In the genomic region with DNA sequence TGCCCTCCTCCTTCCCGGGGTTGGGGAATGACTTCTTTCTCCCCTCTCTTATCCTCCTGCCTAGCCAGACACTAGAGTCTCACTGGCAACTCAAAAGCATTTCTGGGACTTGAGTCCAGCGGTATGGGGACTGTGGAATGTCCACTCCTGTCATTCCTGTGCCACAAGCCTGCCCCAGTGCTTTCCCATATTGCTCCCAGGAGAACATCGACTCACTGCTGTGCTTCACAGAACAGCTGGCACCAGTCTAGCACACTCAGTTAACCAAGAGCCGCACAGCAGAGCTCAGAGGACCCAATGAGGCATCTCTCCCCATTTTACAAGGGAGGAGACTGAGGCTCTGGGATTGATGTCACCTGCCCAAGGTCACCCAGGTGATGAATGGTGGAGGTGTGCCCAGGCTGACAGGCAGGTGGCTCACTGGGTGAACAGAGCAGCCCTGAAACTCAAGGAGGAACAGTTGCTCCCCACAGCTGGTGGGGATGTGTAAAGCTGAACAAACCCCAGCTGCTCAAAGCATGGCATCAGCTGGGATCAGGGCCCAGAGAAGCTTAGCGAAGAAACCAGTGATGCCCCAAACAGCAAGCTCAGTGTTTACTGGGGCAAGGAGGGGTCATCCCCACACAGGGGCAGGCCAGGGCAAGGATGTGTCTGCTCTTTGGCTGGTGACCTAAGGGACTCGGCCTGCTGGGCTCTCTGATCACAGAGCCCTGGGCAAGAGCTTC, we compare ENCODE assay signal across 10 cellular contexts. TPM values are rescaled to one million over a fixed set of nuclear protein-coding genes. Genes with fewer than 3 reads are reported as not detected.
DNase-seq lines count a peak whose midpoint lies in the region; ATAC-seq and TF ChIP-seq lines count a peak whose summit lies in the region.
"Had no signal": no experiment of that assay in that cellular context is flagged by ENCODE, and none has a peak within 500 bp of the region (broad histone marks: within the 10 kb centered on the region; RNA-seq: fewer than 3 reads in every experiment).

No MANE protein-coding gene starts in this region.

- H3F3A ChIP-seq in GM23338 (replicated peaks; ENCODE audit: low read depth) = no peaks in the 10 kb centered on the region
- H3F3A ChIP-seq in smooth muscle cell (ENCODE audit: low read depth) = peaks cover 34% of the 10 kb centered on the region

- H3K4me1 ChIP-seq in GM23338 (ENCODE audit: insufficient read depth) (no peaks in the 10 kb centered on the region), smooth muscle cell (ENCODE audit: low read depth) (peaks cover 39% of the 10 kb centered on the region)

- H2AFZ ChIP-seq in GM23338 = no peak overlapping the region
- no peak overlapping the region for H2AFZ ChIP-seq in smooth muscle cell (ENCODE audit: low read depth)

- no peak overlapping the region for H3K27ac ChIP-seq in GM23338 (ENCODE audit: low read depth)
- H3K27ac ChIP-seq in smooth muscle cell (ENCODE audit: low read depth) = peak overlapping the region; percentile 96

- ATAC-seq in GM23338 (no peak), sciatic nerve (no peak)

- no peak for DNase-seq in GM23338 (ENCODE audit: low spot score)
- peak; percentile 46 for DNase-seq in astrocyte of the hippocampus (ENCODE audit: low read depth, low spot score)
- peak; percentile 10 to 70 for DNase-seq in hippocampal formation (lab: John Stamatoyannopoulos, UW)
- DNase-seq in smooth muscle cell (lab: John Stamatoyannopoulos, UW; ENCODE audit: unreplicated experiment) = no peak
- DNase-seq in sciatic nerve (ENCODE audit: low spot score) = no peak
- DNase-seq in COLO668 (lab: John Stamatoyannopoulos, UW; ENCODE audit: unreplicated experiment) = no peak
- DNase-seq in SW 1271 (lab: John Stamatoyannopoulos, UW) = no peak
- DNase-seq in DMS53 treated with DMSO at 0.1 percent for 48 hours (lab: John Stamatoyannopoulos, UW; ENCODE audit: unreplicated experiment) = no peak
- DNase-seq: NCI-H1048, retina had no signal

- H3K79me2 ChIP-seq in GM23338 (replicated peaks; ENCODE audit: insufficient read depth) (no peaks in the 10 kb centered on the region), smooth muscle cell (ENCODE audit: low read depth) (no peaks in the 10 kb centered on the region)

- H3K9me3 ChIP-seq in smooth muscle cell (replicated peaks; ENCODE audit: low read depth) = no peaks in the 10 kb centered on the region

- peaks cover 9% of the 10 kb centered on the region; the same call in 2 of the 3 replicates for H3K36me3 Mint-ChIP-seq in GM23338 (ENCODE audit: low read depth)

- TF ChIP-seq CTCF in GM23338 (conservative IDR thresholded peaks at IDR 0.05; ENCODE audit: low read depth in 2 of 2) (no peak), smooth muscle cell (IDR thresholded peaks at IDR 0.05; ENCODE audit: borderline replicate concordance, insufficient read depth, poor library complexity, severe bottlenecking) (no peak)

- no peak overlapping the region for H3K4me3 Mint-ChIP-seq in GM23338

- H3K27me3 ChIP-seq in GM23338 (ENCODE audit: insufficient read depth) (no peaks in the 10 kb centered on the region), smooth muscle cell (ENCODE audit: low read depth) (no peaks in the 10 kb centered on the region)

- H3K4me3 ChIP-seq in GM23338 (no peak overlapping the region), smooth muscle cell (no peak overlapping the region)

- peaks cover 17% of the 10 kb centered on the region; the same call in 2 of the 3 replicates for H3K4me1 Mint-ChIP-seq in GM23338

- intact Hi-C loops in sciatic nerve (cut with DNase I) = no loop called here

- 63% methylated on average over 6 of the region's 6 CpGs for WGBS in smooth muscle cell (ENCODE audit: low lambda C conversion rate)

- peaks cover 4% of the 10 kb centered on the region for H3K27me3 Mint-ChIP-seq in GM23338 (ENCODE audit: insufficient read depth, low read depth, poor library complexity)

- H3K36me3 ChIP-seq in GM23338 (ENCODE audit: insufficient read depth) (no peaks in the 10 kb centered on the region; the same call in 1 of the 2 replicates), smooth muscle cell (ENCODE audit: low read depth) (no peaks in the 10 kb centered on the region)

- H3K9me2 ChIP-seq in GM23338 (ENCODE audit: insufficient read depth) = no peaks in the 10 kb centered on the region

- no peaks in the 10 kb centered on the region for H3K9me3 Mint-ChIP-seq in GM23338

- no peaks in the 10 kb centered on the region; the same call in 1 of the 2 replicates for H4K20me1 ChIP-seq in GM23338 (replicated peaks; ENCODE audit: insufficient read depth)
- no peaks in the 10 kb centered on the region for H4K20me1 ChIP-seq in smooth muscle cell (ENCODE audit: low read depth)

- peak overlapping the region; percentile 85 for H3K9ac ChIP-seq in smooth muscle cell (ENCODE audit: low read depth)

- H3K27ac Mint-ChIP-seq in GM23338 = peak overlapping the region; percentile 47; the same call in 1 of the 2 replicates

- H3K4me2 ChIP-seq in GM23338 (no peak overlapping the region), smooth muscle cell (peak overlapping the region; percentile 41)

TF ChIP-seq in GM23338, 12 proteins besides CTCF, POLR2A, EP300 and RAD21:
- TF ChIP-seq CREB1 (CRISPR knock-in tag; IDR thresholded peaks at IDR 0.05; ENCODE audit: low read depth) (no peak), JUNB (IDR thresholded peaks at IDR 0.05; ENCODE audit: unreplicated experiment) (no peak), STAT1 (IDR thresholded peaks at IDR 0.05; ENCODE audit: unreplicated experiment) (no peak), POLR2AphosphoS5 (IDR thresholded peaks at IDR 0.05; ENCODE audit: low read depth) (no peak), EZH2phosphoT487 (IDR thresholded peaks at IDR 0.05; ENCODE audit: unreplicated experiment) (no peak), NANOG (IDR thresholded peaks at IDR 0.05; ENCODE audit: borderline replicate concordance) (no peak)

RNA-seq across cellular contexts. Expression of gene DUSP7, which starts 35.4 kb away (rescaled TPM):
- 14.7 and 15.8 TPM in 2 replicates for total RNA-seq in GM23338 (2014; rRNA removed; shearing (Covaris generic))
- polyA plus RNA-seq in GM23338 (2016; fragmentation: Nextera tagmentation; extraction: Ambion mirVana) (5.6 and 5.9 TPM in 2 replicates), smooth muscle cell (12.4 and 13.3 TPM in 2 replicates)
- total RNA-seq in smooth muscle cell (25.0 and 26.8 TPM in 2 replicates), sciatic nerve (22.1 TPM)

Comparison
In these comparisons a context has a peak if more than half of its experiments do, and no peak if none do; other contexts are left out.
1. DNase-seq: peak in astrocyte of the hippocampus (single experiment) and hippocampal formation (2 of 2); none in GM23338 (single experiment), smooth muscle cell (single experiment), sciatic nerve (single experiment), COLO668 (single experiment), SW 1271 (0 of 2) and DMS53 treated with DMSO at 0.1 percent for 48 hours (single experiment).